Comparison of ENCODE assay signal across 1 cellular context in the genomic region with DNA sequence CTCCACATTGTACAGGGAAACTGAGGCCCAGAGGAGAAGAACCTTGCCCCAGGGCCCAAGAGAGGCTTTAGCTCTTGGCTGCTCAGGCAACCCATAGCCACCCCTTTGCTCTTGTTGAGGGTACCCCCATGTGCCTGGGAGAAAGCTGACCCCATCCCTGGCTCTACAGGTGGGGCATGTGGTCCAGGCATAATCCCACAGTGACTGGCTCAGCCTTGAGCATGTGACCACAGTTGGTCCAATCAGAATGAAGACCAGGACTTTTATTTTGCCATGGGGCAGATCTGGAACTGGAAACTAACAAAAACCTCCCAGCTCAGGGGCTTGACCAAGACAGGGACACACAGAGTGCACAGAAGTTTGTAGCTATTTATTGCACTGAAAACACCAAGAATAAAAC.
TF ChIP-seq lines count a peak whose summit lies in the region.

No MANE protein-coding gene starts in this region.

TF ChIP-seq in GM23338, 12 proteins besides CTCF, POLR2A, EP300 and RAD21:
- TF ChIP-seq EZH2 (IDR thresholded peaks at IDR 0.05; ENCODE audit: low read depth, unreplicated experiment): no peak
- TF ChIP-seq STAT1 (IDR thresholded peaks at IDR 0.05; ENCODE audit: unreplicated experiment): no peak
- TF ChIP-seq ZNF331 (CRISPR knock-in tag; IDR thresholded peaks at IDR 0.05; ENCODE audit: low read depth): no peak
- TF ChIP-seq REST (IDR thresholded peaks at IDR 0.05; ENCODE audit: unreplicated experiment): no peak
- no peak for TF ChIP-seq NANOG (IDR thresholded peaks at IDR 0.05; ENCODE audit: borderline replicate concordance)
- TF ChIP-seq ZNF114 (CRISPR knock-in tag; IDR thresholded peaks at IDR 0.05): no peak
- no peak for TF ChIP-seq EZH2phosphoT487 (IDR thresholded peaks at IDR 0.05; ENCODE audit: unreplicated experiment)
- no peak for TF ChIP-seq CREB1 (CRISPR knock-in tag; IDR thresholded peaks at IDR 0.05; ENCODE audit: low read depth)
- no peak for TF ChIP-seq ETS1 (IDR thresholded peaks at IDR 0.05)
- TF ChIP-seq POLR2AphosphoS5 (IDR thresholded peaks at IDR 0.05; ENCODE audit: low read depth): no peak
- no peak for TF ChIP-seq JUNB (IDR thresholded peaks at IDR 0.05; ENCODE audit: unreplicated experiment)
- no peak for TF ChIP-seq ZNF462 (CRISPR knock-in tag; IDR thresholded peaks at IDR 0.05)
